7 cellular contexts compared by ENCODE assay signal in the genomic region with DNA sequence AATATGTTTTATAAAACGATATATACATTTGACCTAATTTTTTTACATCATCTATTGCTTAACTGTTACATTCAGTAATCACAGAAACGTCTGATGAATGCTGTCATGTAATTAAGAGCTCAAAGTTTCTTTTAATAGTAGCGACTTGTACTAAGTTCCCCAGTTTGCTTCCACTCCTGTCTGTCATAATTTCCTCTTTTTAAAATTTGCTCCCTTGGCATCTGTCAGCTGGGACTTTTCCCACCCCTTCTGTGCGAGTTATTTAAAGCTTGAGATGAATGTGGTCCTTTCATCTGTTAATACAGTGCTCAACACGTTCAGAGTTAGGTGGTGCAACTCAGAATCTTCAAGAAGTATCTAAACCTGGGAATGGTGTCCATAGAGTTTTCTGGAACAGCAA. TPM values are rescaled to one million over a fixed set of nuclear protein-coding genes. Genes with fewer than 3 reads are reported as not detected.
DNase-seq lines count a peak whose midpoint lies in the region; ATAC-seq, FAIRE-seq and TF ChIP-seq lines count a peak whose summit lies in the region.

No MANE protein-coding gene starts in this region.

- H3K4me1 Mint-ChIP-seq in GM23338 (peaks cover 27% of the 10 kb centered on the region), endothelial cell (ENCODE audit: unreplicated experiment) (peaks cover 29% of the 10 kb centered on the region)

- H3K36me3 ChIP-seq in GM23338 (ENCODE audit: insufficient read depth) (no peaks in the 10 kb centered on the region), PC-3 (ENCODE audit: low read depth, low read length) (no peaks in the 10 kb centered on the region), pancreas (no peaks in the 10 kb centered on the region)

- H3K27ac Mint-ChIP-seq in GM23338 (no peak overlapping the region), endothelial cell (ENCODE audit: unreplicated experiment) (peak overlapping the region; percentile 91)

- H3K27ac ChIP-seq in GM23338 (ENCODE audit: low read depth) (no peak overlapping the region), PC-3 (ENCODE audit: low read length) (no peak overlapping the region), pancreas (peak overlapping the region in 2 of 4 donors; percentile 83 to 89)

- peaks cover 20% of the 10 kb centered on the region for H3K4me1 ChIP-seq in GM23338 (ENCODE audit: insufficient read depth)
- H3K4me1 ChIP-seq in PC-3 (ENCODE audit: insufficient read depth, low read length): peaks cover 22% of the 10 kb centered on the region
- H3K4me1 ChIP-seq in pancreas: peaks cover 0 to 12% (median 4%) of the 10 kb centered on the region in 3 donors

- BruUV-seq in PC-3 (replicated peaks; lab: Mats Ljungman, UMichigan): TSS peak; percentile 55

- H2AFZ ChIP-seq in GM23338 (no peak overlapping the region), PC-3 (ENCODE audit: low read length) (peak overlapping the region; percentile 92; the same call in 1 of the 2 replicates)

- H3K36me3 Mint-ChIP-seq in GM23338 (ENCODE audit: low read depth) (peaks cover 5% of the 10 kb centered on the region), endothelial cell (ENCODE audit: low read depth, unreplicated experiment) (peaks cover 10% of the 10 kb centered on the region)

- H3K4me3 ChIP-seq in GM23338: peak overlapping the region; percentile 93
- H3K4me3 ChIP-seq in PC-3 (ENCODE audit: low read length): peak overlapping the region; percentile 82
- peak overlapping the region; percentile 65 to 91 (median 70) for H3K4me3 ChIP-seq in pancreas

- peaks cover 58% of the 10 kb centered on the region for H3K79me2 ChIP-seq in GM23338 (replicated peaks; ENCODE audit: insufficient read depth)
- peaks cover 73% of the 10 kb centered on the region for H3K79me2 ChIP-seq in PC-3 (ENCODE audit: low read length)

- H3K9ac ChIP-seq in PC-3 (ENCODE audit: low read length): peak overlapping the region; percentile 70

- H3K4me2 ChIP-seq in GM23338: peak overlapping the region; percentile 96
- peak overlapping the region; percentile 84 for H3K4me2 ChIP-seq in PC-3 (ENCODE audit: low read length)

- peaks cover 4% of the 10 kb centered on the region; the same call in 1 of the 2 replicates for H4K20me1 ChIP-seq in GM23338 (replicated peaks; ENCODE audit: insufficient read depth)
- H4K20me1 ChIP-seq in PC-3 (ENCODE audit: low read length): peaks cover 11% of the 10 kb centered on the region; the same call in 1 of the 2 replicates

- DNase-seq in GM23338 (ENCODE audit: low spot score) (peak; percentile 8), PC-3 (no peak), endothelial cell (ENCODE audit: low spot score) (no peak), pancreas (peak in 3 of 6 donors; percentile 26 to 46 (median 32)), UCSD-AML1 (lab: John Stamatoyannopoulos, UW; ENCODE audit: unreplicated experiment) (no peak)
- no peak for DNase-seq in activated CD8-positive, alpha-beta memory T cell treated with anti-CD3 and anti-CD28 coated beads for 24 hours

- no peaks in the 10 kb centered on the region for H3K9me3 ChIP-seq in PC-3 (ENCODE audit: low read length)
- H3K9me3 ChIP-seq in pancreas: no peaks in the 10 kb centered on the region

- intact Hi-C loops in PC-3 (cut with micrococcal nuclease) (loop anchor here (5.0 kb wide), 4 partner anchors 170 to 820 kb away; no protein-coding TSS in a partner anchor), pancreas (cut with DNase I) (no loop called here)

- ATAC-seq in GM23338: no peak
- no peak for ATAC-seq in PC-3
- peak in 1 of 4 donors; percentile 1 for ATAC-seq in pancreas
- no peak for ATAC-seq in HG03196 (IDR thresholded peaks at IDR 0.05; ENCODE audit: unreplicated experiment)

- no peaks in the 10 kb centered on the region for H3K9me3 Mint-ChIP-seq in GM23338
- H3K9me3 Mint-ChIP-seq in endothelial cell (ENCODE audit: unreplicated experiment): no peaks in the 10 kb centered on the region

- H3K27me3 ChIP-seq in GM23338 (ENCODE audit: insufficient read depth) (no peaks in the 10 kb centered on the region; the same call in none of the 2 replicates), PC-3 (ENCODE audit: low read length) (no peaks in the 10 kb centered on the region), pancreas (no peaks in the 10 kb centered on the region)

- WGBS in pancreas, 2 donors: 1 to 4% methylated on average over 5 of the region's 5 CpGs

- FAIRE-seq in pancreas (lab: Jason Lieb, UNC): peak; percentile 5

- H3K27me3 Mint-ChIP-seq in GM23338 (ENCODE audit: insufficient read depth, low read depth, poor library complexity): peaks cover 3% of the 10 kb centered on the region
- peaks cover 18% of the 10 kb centered on the region for H3K27me3 Mint-ChIP-seq in endothelial cell (ENCODE audit: unreplicated experiment)

- no peaks in the 10 kb centered on the region for H3F3A ChIP-seq in GM23338 (replicated peaks; ENCODE audit: low read depth)
- H3F3A ChIP-seq in PC-3 (ENCODE audit: low read length, unreplicated experiment): no peaks in the 10 kb centered on the region

- H3K9me2 ChIP-seq in GM23338 (ENCODE audit: insufficient read depth) (no peaks in the 10 kb centered on the region), PC-3 (replicated peaks; ENCODE audit: low read length) (no peaks in the 10 kb centered on the region)

- CTCF ChIA-PET in PC-3 (lab: Charles Lee): no interaction called here

- TF ChIP-seq CTCF in GM23338 (conservative IDR thresholded peaks at IDR 0.05; ENCODE audit: low read depth in 2 of 2): no peak
- TF ChIP-seq CTCF in PC-3 (conservative IDR thresholded peaks at IDR 0.05; ENCODE audit: low read depth, low read length): no peak
- no peak for TF ChIP-seq CTCF in endothelial cell (IDR thresholded peaks at IDR 0.05; ENCODE audit: unreplicated experiment)
- TF ChIP-seq CTCF in pancreas (IDR thresholded peaks at IDR 0.05): no peak

- POLR2A ChIA-PET in PC-3 (lab: Charles Lee; ENCODE audit: unreplicated experiment): interaction anchor here (0.6 kb wide), 1 partner anchor 72 kb away, joined by 8 read pairs; no protein-coding TSS in a partner anchor

- peak overlapping the region; percentile 98 for H3K4me3 Mint-ChIP-seq in GM23338
- H3K4me3 Mint-ChIP-seq in endothelial cell (ENCODE audit: unreplicated experiment): peak overlapping the region; percentile 99

TF ChIP-seq in GM23338, 12 proteins besides CTCF, POLR2A, EP300 and RAD21 (continues in another document):
- no peak for TF ChIP-seq EZH2 (IDR thresholded peaks at IDR 0.05; ENCODE audit: low read depth, unreplicated experiment)

RNA-seq across cellular contexts. Expression of gene RAP1GDS1, which starts 1.2 kb away (rescaled TPM):
- 26.8 and 32.4 TPM in 2 replicates for total RNA-seq in GM23338 (2014; rRNA removed; shearing (Covaris generic))
- polyA plus RNA-seq in GM23338 (2016; fragmentation: Nextera tagmentation; extraction: Ambion mirVana) (22.7 and 23.7 TPM in 2 replicates), pancreas (10 to 100 TPM in 1 of 2 donors, 1 to 10 TPM in 1; 6.6 to 10.6 TPM)
- total RNA-seq in PC-3 (2014; rRNA removed) (19.0 and 31.1 TPM in 2 replicates), endothelial cell (ENCODE audit: unreplicated experiment) (67.8 TPM), pancreas (10 to 100 TPM; 19.0 to 24.9 (median 22.6) TPM)
